Comparison of ENCODE assay signal across 1 cellular context in genomic region chr5:83095973-83096539, GRCh38.
TF ChIP-seq lines count a peak whose summit lies in the region.

No MANE protein-coding gene starts in this region.

TF ChIP-seq in IMR-90, 13 proteins besides CTCF, POLR2A, EP300 and RAD21:
- TF ChIP-seq FOS (IDR thresholded peaks at IDR 0.05; ENCODE audit: low read depth, low read length): peak; percentile 93
- TF ChIP-seq MXI1 (IDR thresholded peaks at IDR 0.05; ENCODE audit: borderline replicate concordance, low read depth, low read length): no peak
- TF ChIP-seq MAFK (IDR thresholded peaks at IDR 0.05; ENCODE audit: low read depth, low read length): no peak
- TF ChIP-seq NFE2L2 (IDR thresholded peaks at IDR 0.05; ENCODE audit: low read depth, low read length): no peak
- 0 out of 2 replicates have a peak, but pooled peaks have one; percentile 7 for TF ChIP-seq BHLHE40 (IDR thresholded peaks at IDR 0.05; ENCODE audit: low read depth, low read length)
- TF ChIP-seq MAZ (IDR thresholded peaks at IDR 0.05; ENCODE audit: borderline replicate concordance, low read depth, low read length): 0 out of 2 replicates have a peak, but pooled peaks have one; percentile 18
